In the genomic region with DNA sequence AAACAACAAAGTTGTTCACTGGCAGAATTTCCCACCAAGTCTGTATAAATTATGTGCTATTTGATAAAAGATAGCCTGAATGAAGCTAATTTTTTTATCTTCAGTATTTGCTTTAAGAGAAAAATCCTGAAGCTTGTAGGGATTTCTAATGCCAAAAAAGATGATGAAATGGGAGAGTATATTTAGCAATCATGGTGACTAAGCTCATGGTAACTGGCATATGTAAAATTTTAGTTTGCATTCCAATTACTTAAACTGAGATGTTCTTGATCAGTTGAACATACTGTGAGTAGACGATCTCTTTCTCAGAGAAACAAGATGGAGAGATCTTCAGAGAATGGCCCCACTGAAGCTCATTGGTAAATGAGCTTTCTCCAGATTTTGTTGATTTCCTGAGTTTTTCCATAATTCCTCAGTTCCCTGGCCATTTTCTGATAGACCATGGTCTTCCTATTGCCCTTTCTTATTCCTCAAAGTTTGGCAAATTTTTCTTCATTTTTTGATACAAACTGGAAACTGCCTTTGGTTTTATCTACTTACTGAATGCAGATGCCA, we compare ENCODE assay signal across 1 cellular context.
A peak's percentile ranks its signal among the peaks of the same experiment; 100 is the strongest.
TF ChIP-seq lines count a peak whose summit lies in the region.

No MANE protein-coding gene starts in this region.

TF ChIP-seq in IMR-90, 13 proteins besides CTCF, POLR2A, EP300 and RAD21:
- TF ChIP-seq FOS (IDR thresholded peaks at IDR 0.05; ENCODE audit: low read depth, low read length) (0 out of 2 replicates have a peak, but pooled peaks have one; percentile 13), CEBPB (IDR thresholded peaks at IDR 0.05; ENCODE audit: low read depth, low read length) (peak; percentile 93), NFE2L2 (IDR thresholded peaks at IDR 0.05; ENCODE audit: low read depth, low read length) (no peak), SMC3 (IDR thresholded peaks at IDR 0.05; ENCODE audit: low read depth, low read length) (no peak), BHLHE40 (IDR thresholded peaks at IDR 0.05; ENCODE audit: low read depth, low read length) (no peak), CHD1 (IDR thresholded peaks at IDR 0.05; ENCODE audit: low read depth, low read length) (no peak)
